8 cellular contexts compared by ENCODE assay signal in genomic region chr2:194867328-194867727, GRCh38.
DNase-seq lines count a peak whose midpoint lies in the region; ATAC-seq and TF ChIP-seq lines count a peak whose summit lies in the region.

No MANE protein-coding gene starts in this region.

- no peak overlapping the region for H2BK5ac ChIP-seq in IMR-90 (ENCODE audit: low read depth, low read length, poor library complexity, severe bottlenecking)

- POLR2A ChIA-PET in activated CD4-positive, alpha-beta T cell treated with anti-CD3 and anti-CD28 coated beads for 36 hours (lab: Charles Lee): no interaction called here
- POLR2A ChIA-PET in IMR-90 (lab: Charles Lee; ENCODE audit: unreplicated experiment): no interaction called here

- TF ChIP-seq CTCF in IMR-90 (conservative IDR thresholded peaks at IDR 0.05; ENCODE audit: low read depth, low read length) (peak; percentile 26; the same call in 1 of the 2 replicates), lower lobe of right lung (IDR thresholded peaks at IDR 0.05) (peak; percentile 39)

- intact Hi-C loops in activated CD4-positive, alpha-beta T cell treated with anti-CD3 and anti-CD28 coated beads for 36 hours (cut with DNase I, micrococcal nuclease): loop anchor here in 1 of 2 experiments (10.0 kb wide), 1 partner anchor 703 kb away; no protein-coding TSS in a partner anchor
- intact Hi-C loops in IMR-90 (cut with micrococcal nuclease): no loop called here
- intact Hi-C loops in lower lobe of right lung (cut with DNase I): no loop called here

- H2BK120ac ChIP-seq in IMR-90 (ENCODE audit: low read depth, low read length): no peak overlapping the region

- no peak overlapping the region for H3K56ac ChIP-seq in IMR-90 (ENCODE audit: extremely low read depth, insufficient read depth, low read length)

- CTCF ChIA-PET in activated CD4-positive, alpha-beta T cell treated with anti-CD3 and anti-CD28 coated beads for 36 hours (lab: Charles Lee): interaction anchor here (0.6 to 1.2 kb wide), 4 partner anchors 14 to 1450 kb away, joined by 3 read pairs; no protein-coding TSS in a partner anchor
- CTCF ChIA-PET in IMR-90 (lab: Yijun Ruan, JAX): interaction anchor here (0.6 kb wide), 1 partner anchor 23 kb away, joined by 3 read pairs; no protein-coding TSS in a partner anchor

- H3K27ac Mint-ChIP-seq in activated CD4-positive, alpha-beta T cell treated with anti-CD3 and anti-CD28 coated beads for 36 hours: no peak overlapping the region

- no TSS peak for BruUV-seq in IMR-90 (replicated peaks; lab: Mats Ljungman, UMichigan)

- no peak overlapping the region for H4K8ac ChIP-seq in IMR-90 (ENCODE audit: low read depth in 2 of 2, low read length in 2 of 2)

- H3K18ac ChIP-seq in IMR-90 (ENCODE audit: low read depth, low read length): no peak overlapping the region

- no peaks in the 10 kb centered on the region for H3K27me3 Mint-ChIP-seq in activated CD4-positive, alpha-beta T cell treated with anti-CD3 and anti-CD28 coated beads for 36 hours

- H3K4ac ChIP-seq in IMR-90 (ENCODE audit: low read depth, low read length): no peak overlapping the region

- H3K9me1 ChIP-seq in IMR-90 (ENCODE audit: insufficient read depth, low read length): no peaks in the 10 kb centered on the region

- no peaks in the 10 kb centered on the region for H4K20me1 ChIP-seq in IMR-90 (ENCODE audit: insufficient read depth, low read length)

- H2AFZ ChIP-seq in IMR-90 (replicated peaks; ENCODE audit: low read length, poor library complexity): no peak overlapping the region

- no peak overlapping the region for H3K23ac ChIP-seq in IMR-90 (ENCODE audit: low read depth, low read length)

- H2BK20ac ChIP-seq in IMR-90 (ENCODE audit: low read depth, low read length): no peak overlapping the region

- no peak for TF ChIP-seq RAD21 in IMR-90 (IDR thresholded peaks at IDR 0.05; ENCODE audit: low read length)

- H3K14ac ChIP-seq in IMR-90 (replicated peaks; ENCODE audit: low read depth, low read length): no peak overlapping the region

- H3K4me1 ChIP-seq in IMR-90 (ENCODE audit: control insufficient read depth, insufficient read depth, low read length): no peaks in the 10 kb centered on the region
- no peaks in the 10 kb centered on the region for H3K4me1 ChIP-seq in lower lobe of right lung

- in situ Hi-C loops in IMR-90 (cut with MboI; ENCODE audit: low sequenced_read_pairs): no loop called here

- no CpG with 5 or more reads among the region's 1 CpG for WGBS in IMR-90 (ENCODE audit: extremely low coverage in 2 of 2, insufficient read length in 1 of 2), 2 experiments

- no peak for TF ChIP-seq POLR2A in IMR-90 (IDR thresholded peaks at IDR 0.05; ENCODE audit: low read depth, low read length)

- H3K27me3 ChIP-seq in IMR-90 (ENCODE audit: control insufficient read depth, insufficient read depth, low read length) (no peaks in the 10 kb centered on the region), lower lobe of right lung (ENCODE audit: low read depth) (no peaks in the 10 kb centered on the region)

- H2AK5ac ChIP-seq in IMR-90 (ENCODE audit: low read depth, low read length): no peak overlapping the region

- H3K9ac ChIP-seq in IMR-90 (ENCODE audit: low read depth, low read length): no peak overlapping the region

- no peak overlapping the region for H2AK9ac ChIP-seq in IMR-90 (replicated peaks; ENCODE audit: low read depth, low read length, poor library complexity)

- H3K27ac ChIP-seq in IMR-90 (ENCODE audit: insufficient read depth, low read length) (no peak overlapping the region), lower lobe of right lung (no peak overlapping the region)

- H3K36me3 ChIP-seq in IMR-90 (ENCODE audit: control insufficient read depth, insufficient read depth, low read length) (no peaks in the 10 kb centered on the region), lower lobe of right lung (no peaks in the 10 kb centered on the region)

- no peak for DNase-seq in activated CD4-positive, alpha-beta T cell treated with anti-CD3 and anti-CD28 coated beads for 36 hours
- no peak for DNase-seq in activated CD4-positive, alpha-beta T cell treated with anti-CD3 and anti-CD28 coated beads, Interleukin-2, amount 50 U/mL, for 48 hours
- DNase-seq in IMR-90 (no peak), UCSD-AML1 (lab: John Stamatoyannopoulos, UW; ENCODE audit: unreplicated experiment) (peak; percentile 0), lower lobe of right lung (no peak), KG1 (lab: John Stamatoyannopoulos, UW) (no peak), EL (no peak)
- no peak for DNase-seq in activated CD4-positive, alpha-beta T cell treated with anti-CD3 and anti-CD28 coated beads, Interleukin-2, amount 50 U/mL, for 1 hour

- no peak overlapping the region for H4K5ac ChIP-seq in IMR-90 (ENCODE audit: low read depth, low read length)

- H3K9me3 ChIP-seq in IMR-90 (ENCODE audit: control insufficient read depth, insufficient read depth, low read length) (no peaks in the 10 kb centered on the region), lower lobe of right lung (no peaks in the 10 kb centered on the region)

- dilution Hi-C loops in IMR-90 (cut with HindIII; ENCODE audit: low sequenced_read_pairs, unreplicated experiment): no loop called here

- ATAC-seq in activated CD4-positive, alpha-beta T cell treated with anti-CD3 and anti-CD28 coated beads for 36 hours: peak; percentile 23
- ATAC-seq in IMR-90 (ENCODE audit: low read depth) (no peak), lower lobe of right lung (no peak)

- no peak overlapping the region for H2BK15ac ChIP-seq in IMR-90 (ENCODE audit: low read depth, low read length)

- H3K4me2 ChIP-seq in IMR-90 (ENCODE audit: low read depth, low read length): no peak overlapping the region

- H3K79me1 ChIP-seq in IMR-90 (ENCODE audit: low read depth in 1 of 2, low read length in 2 of 2): no peaks in the 10 kb centered on the region

- H3K4me1 Mint-ChIP-seq in activated CD4-positive, alpha-beta T cell treated with anti-CD3 and anti-CD28 coated beads for 36 hours: no peaks in the 10 kb centered on the region

- no peak overlapping the region for H4K91ac ChIP-seq in IMR-90 (ENCODE audit: insufficient read depth, low read depth, low read length)

- H3K4me3 ChIP-seq in IMR-90 (ENCODE audit: insufficient read depth, low read depth, low read length): no peak overlapping the region
- no peak overlapping the region for H3K4me3 ChIP-seq in lower lobe of right lung

- H3K9me3 Mint-ChIP-seq in activated CD4-positive, alpha-beta T cell treated with anti-CD3 and anti-CD28 coated beads for 36 hours (ENCODE audit: low read depth): no peaks in the 10 kb centered on the region

- no peak overlapping the region for H3K4me3 Mint-ChIP-seq in activated CD4-positive, alpha-beta T cell treated with anti-CD3 and anti-CD28 coated beads for 36 hours

- H3K36me3 Mint-ChIP-seq in activated CD4-positive, alpha-beta T cell treated with anti-CD3 and anti-CD28 coated beads for 36 hours (ENCODE audit: low read depth): no peaks in the 10 kb centered on the region

TF ChIP-seq in IMR-90, 13 proteins besides CTCF, POLR2A, EP300 and RAD21:
- TF ChIP-seq CEBPB (IDR thresholded peaks at IDR 0.05; ENCODE audit: low read depth, low read length) (no peak), MAZ (IDR thresholded peaks at IDR 0.05; ENCODE audit: borderline replicate concordance, low read depth, low read length) (no peak), FOS (IDR thresholded peaks at IDR 0.05; ENCODE audit: low read depth, low read length) (no peak), CHD1 (IDR thresholded peaks at IDR 0.05; ENCODE audit: low read depth, low read length) (no peak), RCOR1 (IDR thresholded peaks at IDR 0.05; ENCODE audit: insufficient replicate concordance, low read length) (no peak), MAFK (IDR thresholded peaks at IDR 0.05; ENCODE audit: low read depth, low read length) (no peak), BHLHE40 (IDR thresholded peaks at IDR 0.05; ENCODE audit: low read depth, low read length) (no peak), SMC3 (IDR thresholded peaks at IDR 0.05; ENCODE audit: low read depth, low read length) (no peak), RFX5 (IDR thresholded peaks at IDR 0.05; ENCODE audit: low read depth, low read length) (no peak), NFE2L2 (IDR thresholded peaks at IDR 0.05; ENCODE audit: low read depth, low read length) (no peak), USF2 (IDR thresholded peaks at IDR 0.05; ENCODE audit: low read depth, low read length) (no peak), MXI1 (IDR thresholded peaks at IDR 0.05; ENCODE audit: borderline replicate concordance, low read depth, low read length) (no peak), ELK1 (IDR thresholded peaks at IDR 0.05; ENCODE audit: borderline replicate concordance, low read depth, low read length) (no peak)
